Comparison of ENCODE assay signal across 8 cellular contexts in genomic region chr6:13575377-13575775, GRCh38. TPM values are rescaled to one million over a fixed set of nuclear protein-coding genes. Genes with fewer than 3 reads are reported as not detected.
A peak's percentile ranks its signal among the peaks of the same experiment; 100 is the strongest.
DNase-seq lines count a peak whose midpoint lies in the region; ATAC-seq, FAIRE-seq and TF ChIP-seq lines count a peak whose summit lies in the region.

No MANE protein-coding gene starts in this region.

- H3K27ac Mint-ChIP-seq in activated CD4-positive, alpha-beta T cell treated with anti-CD3 and anti-CD28 coated beads, Interleukin-2, amount 10 ng/mL, durations not matched to agents 24 days and 14 days: peak overlapping the region; percentile 100
- H3K27ac Mint-ChIP-seq in activated naive CD4-positive, alpha-beta T cell treated with anti-CD3 and anti-CD28 coated beads, Interleukin-2, amount 50 U/mL, for 72 hours: peak overlapping the region; percentile 96 to 98

- peak overlapping the region in 1 of 2 donors; percentile 98 for H3K27ac ChIP-seq in kidney (ENCODE audit: low read depth in 2 of 2, low read length in 2 of 2)
- peak overlapping the region; percentile 96 for H3K27ac ChIP-seq in temporal lobe (ENCODE audit: low read depth, low read length)

- no peak for ATAC-seq in activated naive CD4-positive, alpha-beta T cell treated with anti-CD3 and anti-CD28 coated beads, Interleukin-2, amount 50 U/mL, for 72 hours
- ATAC-seq in GM18909 (IDR thresholded peaks at IDR 0.05; ENCODE audit: poor library complexity, unreplicated experiment): no peak

- H3K4me3 ChIP-seq in kidney (ENCODE audit: low read length in 2 of 2): peak overlapping the region; percentile 75

- TF ChIP-seq CTCF in kidney (IDR thresholded peaks at IDR 0.05; ENCODE audit: borderline replicate concordance, extremely low read depth, insufficient read depth): peak; percentile 56

- peaks cover 0 to 3% of the 10 kb centered on the region in 2 donors for H3K36me3 ChIP-seq in kidney (ENCODE audit: control insufficient read depth in 1 of 2, insufficient read depth in 2 of 2, low read length in 2 of 2)

- peak overlapping the region; percentile 97 for H3K4me3 Mint-ChIP-seq in activated CD4-positive, alpha-beta T cell treated with anti-CD3 and anti-CD28 coated beads, Interleukin-2, amount 10 ng/mL, durations not matched to agents 24 days and 14 days

- intact Hi-C loops in activated CD4-positive, alpha-beta T cell treated with anti-CD3 and anti-CD28 coated beads, Interleukin-2, amount 10 ng/mL, durations not matched to agents 24 days and 14 days (cut with micrococcal nuclease): loop anchor here (1.0 to 2.0 kb wide), 4 partner anchors 89 to 239 kb away; partner anchors contain the start of gene GFOD1
- intact Hi-C loops in kidney (cut with DNase I): no loop called here

- H3K9ac ChIP-seq in kidney (ENCODE audit: low read length in 2 of 2): no peak overlapping the region

- H3K4me1 ChIP-seq in kidney (ENCODE audit: control insufficient read depth in 1 of 2, insufficient read depth in 1 of 2, low read depth in 1 of 2, low read length in 2 of 2): peaks cover 5 to 6% of the 10 kb centered on the region in 2 donors

- H3K27me3 Mint-ChIP-seq in activated CD4-positive, alpha-beta T cell treated with anti-CD3 and anti-CD28 coated beads, Interleukin-2, amount 10 ng/mL, durations not matched to agents 24 days and 14 days: no peaks in the 10 kb centered on the region

- in situ Hi-C loops in G401 (cut with HindIII; ENCODE audit: low sequenced_read_pairs): no loop called here

- peaks cover 0 to 4% of the 10 kb centered on the region in 2 donors for H3K9me3 ChIP-seq in kidney (ENCODE audit: control insufficient read depth in 1 of 2, low read length in 2 of 2)

- no peaks in the 10 kb centered on the region for H3K9me3 Mint-ChIP-seq in activated CD4-positive, alpha-beta T cell treated with anti-CD3 and anti-CD28 coated beads, Interleukin-2, amount 10 ng/mL, durations not matched to agents 24 days and 14 days
- H3K9me3 Mint-ChIP-seq in activated naive CD4-positive, alpha-beta T cell treated with anti-CD3 and anti-CD28 coated beads, Interleukin-2, amount 50 U/mL, for 72 hours: no peaks in the 10 kb centered on the region

- no peak for FAIRE-seq in kidney (lab: Jason Lieb, UNC)

- H3K36me3 Mint-ChIP-seq in activated CD4-positive, alpha-beta T cell treated with anti-CD3 and anti-CD28 coated beads, Interleukin-2, amount 10 ng/mL, durations not matched to agents 24 days and 14 days (ENCODE audit: low read depth): peaks cover 11% of the 10 kb centered on the region
- H3K36me3 Mint-ChIP-seq in activated naive CD4-positive, alpha-beta T cell treated with anti-CD3 and anti-CD28 coated beads, Interleukin-2, amount 50 U/mL, for 72 hours: peaks cover 0 to 1% of the 10 kb centered on the region in 2 donors

- no peak for DNase-seq in activated CD4-positive, alpha-beta T cell treated with anti-CD3 and anti-CD28 coated beads, Interleukin-2, amount 10 ng/mL, durations not matched to agents 24 days and 14 days
- DNase-seq in activated CD4-positive, alpha-beta T cell treated with anti-CD3 and anti-CD28 coated beads, Interleukin-2, amount 50 U/mL, for 48 hours: no peak
- DNase-seq in activated naive CD4-positive, alpha-beta T cell treated with anti-CD3 and anti-CD28 coated beads, Interleukin-2, amount 50 U/mL, for 72 hours (ENCODE audit: low spot score in 2 of 2): no peak
- DNase-seq in kidney (no peak), G401 (ENCODE audit: low spot score) (no peak)
- DNase-seq in stimulated activated CD4-positive, alpha-beta T cell treated with anti-CD3 and anti-CD28 coated beads, Interleukin-4, amount 100 ng/mL, for 1 hour: no peak

- peaks cover 18% of the 10 kb centered on the region for H3K4me1 Mint-ChIP-seq in activated CD4-positive, alpha-beta T cell treated with anti-CD3 and anti-CD28 coated beads, Interleukin-2, amount 10 ng/mL, durations not matched to agents 24 days and 14 days

RNA-seq across cellular contexts. Expression of gene SIRT5, which starts 1.0 kb away (rescaled TPM):
- total RNA-seq in activated CD4-positive, alpha-beta T cell treated with anti-CD3 and anti-CD28 coated beads, Interleukin-2, amount 10 ng/mL, durations not matched to agents 24 days and 14 days: 8.1 and 8.4 TPM in 2 replicates
- total RNA-seq in activated naive CD4-positive, alpha-beta T cell treated with anti-CD3 and anti-CD28 coated beads, Interleukin-2, amount 50 U/mL, for 72 hours: 10 to 100 TPM in 1 of 2 donors, 1 to 10 TPM in 1; 7.4 to 15.3 TPM
- total RNA-seq in kidney: 12.0 TPM
- polyA plus RNA-seq in kidney (ENCODE audit: insufficient read depth, low read depth, low replicate concordance): 16.8 TPM
- total RNA-seq in temporal lobe: 12.8 TPM
- 9.7 and 13.9 TPM in 2 replicates for total RNA-seq in G401 (2014; rRNA removed; shearing (Covaris generic))

RNA-seq across cellular contexts. Expression of gene NOL7, which starts 39.8 kb away (rescaled TPM):
- 103 and 104 TPM in 2 replicates for total RNA-seq in activated CD4-positive, alpha-beta T cell treated with anti-CD3 and anti-CD28 coated beads, Interleukin-2, amount 10 ng/mL, durations not matched to agents 24 days and 14 days
- 10 to 100 TPM; 62.8 to 75.0 TPM for total RNA-seq in activated naive CD4-positive, alpha-beta T cell treated with anti-CD3 and anti-CD28 coated beads, Interleukin-2, amount 50 U/mL, for 72 hours
- 65.1 TPM for total RNA-seq in kidney
- 71.5 TPM for polyA plus RNA-seq in kidney (ENCODE audit: insufficient read depth, low read depth, low replicate concordance)
- total RNA-seq in temporal lobe: 44.7 TPM
- 114 and 117 TPM in 2 replicates for total RNA-seq in G401 (2014; rRNA removed; shearing (Covaris generic))
